10 cellular contexts compared by ENCODE assay signal in the genomic region with DNA sequence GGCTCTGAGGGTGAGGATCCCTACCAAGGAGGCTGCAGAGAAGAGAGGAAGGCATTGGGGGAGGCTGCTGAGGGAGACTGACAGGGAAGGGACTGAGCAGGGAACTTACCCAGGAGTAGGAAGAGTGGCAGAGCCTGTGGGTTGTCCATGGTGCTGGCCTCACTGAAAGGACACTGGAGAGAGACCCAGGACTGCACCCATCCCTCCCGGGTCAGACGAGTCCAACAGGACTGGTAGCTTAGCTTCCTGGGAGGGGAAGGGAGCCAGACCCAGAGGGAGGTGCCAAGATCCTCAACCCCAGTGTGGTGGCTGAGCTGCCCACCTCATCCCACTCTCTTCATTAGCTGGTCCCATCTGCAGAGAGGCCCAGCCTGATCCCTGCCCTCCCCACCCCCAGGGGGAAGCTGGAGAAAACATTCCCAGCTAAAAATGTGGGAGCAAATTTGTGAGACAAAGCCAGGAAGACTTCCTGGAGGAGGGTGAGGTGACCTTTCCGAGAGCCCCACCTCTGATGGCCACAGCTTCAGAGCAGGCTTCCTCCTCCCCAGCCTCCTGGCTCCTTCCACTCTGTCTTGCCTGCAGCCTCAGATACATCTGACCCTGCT. TPM values are rescaled to one million over a fixed set of nuclear protein-coding genes. Genes with fewer than 3 reads are reported as not detected.
DNase-seq lines count a peak whose midpoint lies in the region; ATAC-seq and TF ChIP-seq lines count a peak whose summit lies in the region.
"Had no signal": no experiment of that assay in that cellular context is flagged by ENCODE, and none has a peak within 500 bp of the region (broad histone marks: within the 10 kb centered on the region; RNA-seq: fewer than 3 reads in every experiment).

A gene (minus strand): TSS at position 164 of the 605 bp plus-strand sequence. CDS start 15 bp downstream, at position 149.

- H3K9ac ChIP-seq in mammary epithelial cell (ENCODE audit: insufficient read depth, low read length) (no peak within 1 kb of the TSS), iPS-20b (ENCODE audit: low read depth, low read length) (peak within 1 kb of the TSS; percentile 27; the same call in 1 of the 2 replicates)

- no peaks in the 10 kb centered on the region for H3K9me3 ChIP-seq in mammary epithelial cell (replicated peaks; ENCODE audit: insufficient read depth, low read length)
- H3K9me3 ChIP-seq in iPS-20b (ENCODE audit: insufficient read depth, low read depth, low read length): no peaks in the 10 kb centered on the region
- no peaks in the 10 kb centered on the region for H3K9me3 ChIP-seq in thoracic aorta

- H3K9me3 Mint-ChIP-seq in activated T-helper 17 cell treated with anti-CD3 and anti-CD28 coated beads, Interleukin-2, amount 50 U/mL, for 72 hours: no peaks in the 10 kb centered on the region

- H3K36me3 ChIP-seq in mammary epithelial cell (ENCODE audit: insufficient read depth, low read length): no peaks in the 10 kb centered on the region
- H3K36me3 ChIP-seq in iPS-20b (ENCODE audit: insufficient read depth, low read depth, low read length): no peaks in the 10 kb centered on the region
- H3K36me3 ChIP-seq in thoracic aorta: peaks cover 6% of the 10 kb centered on the region

- ATAC-seq in activated T-helper 17 cell treated with anti-CD3 and anti-CD28 coated beads, Interleukin-2, amount 50 U/mL, for 72 hours (replicated peaks): no peak
- ATAC-seq in thoracic aorta (ENCODE audit: insufficient number of reproducible peaks, low FRiP score, low read depth): no peak
- no peak for ATAC-seq in GM18867 (IDR thresholded peaks at IDR 0.05; ENCODE audit: unreplicated experiment)

- H3K27ac ChIP-seq in mammary epithelial cell (ENCODE audit: insufficient read depth, low read depth, low read length) (no peak within 1 kb of the TSS), iPS-20b (ENCODE audit: low read length) (no peak within 1 kb of the TSS), thoracic aorta (peak within 1 kb of the TSS; percentile 78 to 83)

- TF ChIP-seq CTCF in mammary epithelial cell (conservative IDR thresholded peaks at IDR 0.05 in 1 of 2, IDR thresholded peaks at IDR 0.05 in 1 of 2; ENCODE audit: extremely low read depth in 1 of 2, insufficient read depth in 1 of 2, low read depth in 1 of 2, low read length in 2 of 2) (no peak), thoracic aorta (IDR thresholded peaks at IDR 0.05) (no peak)

- peak within 1 kb of the TSS; percentile 58 for H3K4me3 Mint-ChIP-seq in activated T-helper 17 cell treated with anti-CD3 and anti-CD28 coated beads, Interleukin-2, amount 50 U/mL, for 72 hours

- dilution Hi-C loops in mammary epithelial cell (cut with HindIII; ENCODE audit: low sequenced_read_pairs): loop anchor here (5.0 kb wide), 2 partner anchors 65 to 100 kb away; no protein-coding TSS in a partner anchor

- H3K79me2 ChIP-seq in mammary epithelial cell (ENCODE audit: insufficient read depth, low read length): no peaks in the 10 kb centered on the region

- intact Hi-C loops in mammary epithelial cell (cut with micrococcal nuclease): no loop called here

- peaks cover 7% of the 10 kb centered on the region for H3K4me1 Mint-ChIP-seq in activated T-helper 17 cell treated with anti-CD3 and anti-CD28 coated beads, Interleukin-2, amount 50 U/mL, for 72 hours

- in situ Hi-C loops in T47D (cut with HindIII; ENCODE audit: low pct_unique_long_range_greater_than_20kb, low sequenced_read_pairs): no loop called here
- in situ Hi-C loops in mammary epithelial cell (cut with MboI; ENCODE audit: low sequenced_read_pairs in 2 of 2): no loop called here

- H3K4me3 ChIP-seq in mammary epithelial cell (replicated peaks in 1 of 3; ENCODE audit: insufficient read depth in 1 of 3, low read depth in 2 of 3, low read length in 3 of 3): no peak within 1 kb of the TSS
- H3K4me3 ChIP-seq in iPS-20b (ENCODE audit: low read length): no peak within 1 kb of the TSS
- no peak within 1 kb of the TSS for H3K4me3 ChIP-seq in thoracic aorta

- WGBS in mammary epithelial cell (ENCODE audit: low coverage, missing lambda C conversion rate): 33% methylated on average over 3 of the region's 3 CpGs

- H3K27me3 ChIP-seq in mammary epithelial cell (ENCODE audit: insufficient read depth, low read length) (no peaks in the 10 kb centered on the region), iPS-20b (ENCODE audit: insufficient read depth, low read length) (peaks cover 19% of the 10 kb centered on the region), thoracic aorta (replicated peaks; ENCODE audit: insufficient read depth) (no peaks in the 10 kb centered on the region)

- H3K27me3 Mint-ChIP-seq in activated T-helper 17 cell treated with anti-CD3 and anti-CD28 coated beads, Interleukin-2, amount 50 U/mL, for 72 hours: no peaks in the 10 kb centered on the region

- H3K4me1 ChIP-seq in mammary epithelial cell (ENCODE audit: insufficient read depth, low read length): peaks cover 10% of the 10 kb centered on the region
- H3K4me1 ChIP-seq in iPS-20b (ENCODE audit: insufficient read depth, low read length): peaks cover 8% of the 10 kb centered on the region; the same call in 1 of the 2 replicates
- H3K4me1 ChIP-seq in thoracic aorta (ENCODE audit: control insufficient read depth in 1 of 2, low read depth in 2 of 2): peaks cover 0 to 18% of the 10 kb centered on the region in 2 donors

- H2AFZ ChIP-seq in mammary epithelial cell (ENCODE audit: low read depth, low read length): no peak within 1 kb of the TSS

- peak; percentile 39 to 86 for DNase-seq in T47D (ENCODE audit: low read depth in 1 of 2, low spot score in 1 of 2)
- no peak for DNase-seq in mammary epithelial cell
- no peak for DNase-seq in thoracic aorta (ENCODE audit: low spot score)
- no peak for DNase-seq in SK-N-DZ (ENCODE audit: low spot score)
- DNase-seq in NCI-H1092 treated with DMSO at 0.1 percent for 48 hours (lab: John Stamatoyannopoulos, UW): no peak
- DNase-seq: head of caudate nucleus, NCI-H1417 had no signal

- peaks cover 15% of the 10 kb centered on the region for H3K36me3 Mint-ChIP-seq in activated T-helper 17 cell treated with anti-CD3 and anti-CD28 coated beads, Interleukin-2, amount 50 U/mL, for 72 hours (ENCODE audit: low read depth)

- no peaks in the 10 kb centered on the region for H4K20me1 ChIP-seq in mammary epithelial cell (ENCODE audit: insufficient read depth, low read length)

- H3K27ac Mint-ChIP-seq in activated T-helper 17 cell treated with anti-CD3 and anti-CD28 coated beads, Interleukin-2, amount 50 U/mL, for 72 hours: peak within 1 kb of the TSS; percentile 67

- no TSS peak for BruUV-seq in mammary epithelial cell (replicated peaks; lab: Mats Ljungman, UMichigan)

- H3K4me2 ChIP-seq in mammary epithelial cell (ENCODE audit: insufficient read depth, low read depth, low read length): no peak within 1 kb of the TSS

- CTCF ChIA-PET in mammary epithelial cell (lab: Charles Lee; ENCODE audit: low non-redundant PET): no interaction called here

RNA-seq across cellular contexts. Expression of the gene that starts here (rescaled TPM):
- 1 to 10 TPM in 1 of 2 donors, under 1 TPM in 1; 0.67 to 1.5 TPM for total RNA-seq in mammary epithelial cell
- 0.60 TPM for polyA plus RNA-seq in mammary epithelial cell
- not detected for polyA minus RNA-seq in mammary epithelial cell
- 1 to 10 TPM; 1.2 to 5.2 TPM for total RNA-seq in activated T-helper 17 cell treated with anti-CD3 and anti-CD28 coated beads, Interleukin-2, amount 50 U/mL, for 72 hours
- total RNA-seq in thoracic aorta: 1 to 10 TPM in 1 of 2 donors, under 1 TPM in 1; 0.54 to 1.6 TPM
- polyA plus RNA-seq in SK-N-DZ (2014; cell fraction: cytosol; rRNA removed): 0.56 and 0.85 TPM in 2 replicates
- polyA plus RNA-seq in SK-N-DZ (2014; cell fraction: nucleus; rRNA removed): 0.64 and 1.6 TPM in 2 replicates

Comparison
In these comparisons a context has a peak if more than half of its experiments do, and no peak if none do; other contexts are left out.
1. DNase-seq: peak in T47D (2 of 2); none in mammary epithelial cell (single experiment), thoracic aorta (single experiment), SK-N-DZ (single experiment) and NCI-H1092 treated with DMSO at 0.1 percent for 48 hours (single experiment).
2. H3K27ac ChIP-seq: peak in thoracic aorta (2 of 2); none in mammary epithelial cell (single experiment) and iPS-20b (single experiment).